24 cellular contexts compared by ENCODE assay signal in the genomic region with DNA sequence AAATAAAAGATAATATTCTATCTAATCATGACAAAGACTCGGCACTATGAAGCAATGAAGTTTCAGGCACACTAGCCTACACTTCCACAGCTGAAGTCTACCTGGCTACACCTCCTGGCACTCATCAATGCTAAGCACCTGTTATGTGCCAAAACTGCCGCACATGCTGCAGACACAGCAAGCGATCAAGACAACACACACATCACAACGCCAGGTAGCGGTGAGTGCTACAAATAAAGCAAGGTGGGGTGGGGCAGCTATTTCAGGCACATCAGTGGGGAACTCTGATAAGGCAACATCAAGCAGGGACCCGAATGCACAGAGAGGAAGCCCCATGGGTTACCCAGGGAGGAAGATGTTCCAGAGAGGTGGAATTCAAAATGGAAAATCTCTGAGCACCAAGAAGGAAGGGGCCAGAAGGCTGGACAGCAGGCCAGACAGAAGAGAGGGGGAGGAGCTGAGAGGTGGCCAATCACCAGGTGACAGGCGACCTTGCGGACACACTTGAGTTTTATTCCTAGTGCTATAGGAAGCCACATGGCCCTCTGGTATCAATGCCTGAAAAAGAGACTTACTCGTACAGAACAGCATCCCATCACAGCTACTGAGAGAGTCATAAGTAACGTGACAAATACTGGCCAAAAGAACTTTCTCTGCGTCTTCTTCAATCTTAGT. TPM values are rescaled to one million over a fixed set of nuclear protein-coding genes. Genes with fewer than 3 reads are reported as not detected.
DNase-seq lines count a peak whose midpoint lies in the region; ATAC-seq, FAIRE-seq and TF ChIP-seq lines count a peak whose summit lies in the region.
"Had no signal": no experiment of that assay in that cellular context is flagged by ENCODE, and none has a peak within 500 bp of the region (broad histone marks: within the 10 kb centered on the region; RNA-seq: fewer than 3 reads in every experiment).

No MANE protein-coding gene starts in this region.

- H2AFZ ChIP-seq in DND-41 (ENCODE audit: low read depth, low read length) (no peak overlapping the region), MM.1S (ENCODE audit: low read length) (no peak overlapping the region)

- H3K79me2 ChIP-seq in DND-41 (ENCODE audit: insufficient read depth, low read length): peaks cover 100% of the 10 kb centered on the region
- peaks cover 100% of the 10 kb centered on the region for H3K79me2 ChIP-seq in MM.1S (ENCODE audit: low read length)

- FAIRE-seq in pancreas (lab: Jason Lieb, UNC): no peak
- FAIRE-seq: endothelial cell of umbilical vein, islet of Langerhans had no signal

- H3K4me3 ChIP-seq in DND-41 (ENCODE audit: low read depth in 1 of 2, low read length in 2 of 2): no peak overlapping the region
- H3K4me3 ChIP-seq in MM.1S (ENCODE audit: low read length): no peak overlapping the region
- H3K4me3 ChIP-seq in dorsolateral prefrontal cortex: peak overlapping the region in 11 of 59 donors; percentile 1 to 36 (median 11)
- H3K4me3 ChIP-seq in pancreas: no peak overlapping the region
- no peak overlapping the region for H3K4me3 ChIP-seq in ovary
- H3K4me3 ChIP-seq: MG63, prostate gland, smooth muscle cell had no signal

- no peak for DNase-seq in DND-41
- no peak for DNase-seq in MM.1S
- DNase-seq in dorsolateral prefrontal cortex: peak in 1 of 10 donors; percentile 53
- DNase-seq in pancreas: no peak
- DNase-seq in inferior parietal cortex (ENCODE audit: extremely low spot score): no peak
- DNase-seq in NCI-H345 treated with DMSO at 0.1 percent for 48 hours (lab: John Stamatoyannopoulos, UW; ENCODE audit: unreplicated experiment): no peak
- no peak for DNase-seq in ovary
- no peak for DNase-seq in RPMI8226
- DNase-seq: activated CD4-positive, alpha-beta T cell treated with anti-CD3 and anti-CD28 coated beads, Interleukin-2, amount 10 ng/mL, durations not matched to agents 7 days and 5 days; activated naive CD8-positive, alpha-beta T cell treated with anti-CD3 and anti-CD28 coated beads, Interleukin-2, amount 10 ng/mL, durations not matched to agents 7 days and 5 days; brain microvascular endothelial cell; hippocampal formation; MG63; NCI-H1436; NCI-H524 treated with DMSO at 0.1 percent for 48 hours; SHP77 treated with DMSO at 0.1 percent for 48 hours; stimulated activated CD4-positive, alpha-beta T cell treated with anti-CD3 and anti-CD28 coated beads, Interleukin-2, amount 100 ng/mL, for 48 hours; stimulated activated naive CD8-positive, alpha-beta T cell treated with anti-CD3 and anti-CD28 coated beads, Interleukin-15, amount 100 ng/mL, for 72 hours; T-cell had no signal

- H3K4me2 ChIP-seq in DND-41 (ENCODE audit: insufficient read depth, low read length) (peak overlapping the region; percentile 53; the same call in 1 of the 2 replicates), MM.1S (ENCODE audit: low read depth, low read length) (peak overlapping the region; percentile 23)
- H3K4me2 ChIP-seq: smooth muscle cell had no signal

- TF ChIP-seq EP300 in ovary (IDR thresholded peaks at IDR 0.05): no peak

- H3K9ac ChIP-seq in DND-41 (ENCODE audit: low read depth, low read length) (no peak overlapping the region), MM.1S (ENCODE audit: low read length) (no peak overlapping the region)

- TF ChIP-seq CTCF in DND-41 (IDR thresholded peaks at IDR 0.05; ENCODE audit: borderline replicate concordance, extremely low read depth, low read length, poor library complexity, severe bottlenecking) (no peak), MM.1S (IDR thresholded peaks at IDR 0.05; ENCODE audit: low read length) (no peak), dorsolateral prefrontal cortex (IDR thresholded peaks at IDR 0.05 in 54 of 56, conservative IDR thresholded peaks at IDR 0.05 in 2 of 56; ENCODE audit: low read depth in 1 of 56, partially characterized antibody in 56 of 56) (no peak), pancreas (IDR thresholded peaks at IDR 0.05) (no peak), ovary (IDR thresholded peaks at IDR 0.05) (no peak)

- H3K27ac ChIP-seq in DND-41 (ENCODE audit: low read length): peak overlapping the region; percentile 4
- no peak overlapping the region for H3K27ac ChIP-seq in MM.1S (ENCODE audit: low read length)
- peak overlapping the region in 45 of 59 donors; percentile 0 to 98 (median 58) for H3K27ac ChIP-seq in dorsolateral prefrontal cortex
- H3K27ac ChIP-seq in pancreas: peak overlapping the region in 1 of 4 donors; percentile 6
- H3K27ac ChIP-seq in ovary: no peak overlapping the region
- H3K27ac ChIP-seq: brain microvascular endothelial cell, prostate gland had no signal

- H3K4me1 ChIP-seq in DND-41 (ENCODE audit: insufficient read depth, low read length) (peaks cover 81% of the 10 kb centered on the region), MM.1S (ENCODE audit: low read length) (peaks cover 16% of the 10 kb centered on the region), pancreas (peaks cover 14 to 42% (median 40%) of the 10 kb centered on the region in 3 donors), ovary (ENCODE audit: insufficient read depth) (peaks cover 14% of the 10 kb centered on the region)

- H4K20me1 ChIP-seq in DND-41 (ENCODE audit: insufficient read depth, low read length): peaks cover 93% of the 10 kb centered on the region
- peaks cover 28% of the 10 kb centered on the region for H4K20me1 ChIP-seq in MM.1S (ENCODE audit: insufficient read depth, low read length)

- intact Hi-C loops in dorsolateral prefrontal cortex (cut with DNase I): no loop called here
- intact Hi-C loops in pancreas (cut with DNase I): no loop called here
- intact Hi-C loops in ovary (cut with DNase I): no loop called here

- WGBS in pancreas, 2 donors: 56% methylated on average over 11 of the region's 11 CpGs
- WGBS in ovary, 3 donors: 88 to 92% (median 91%) methylated on average over 11 of the region's 11 CpGs

- H3K27me3 ChIP-seq in DND-41 (ENCODE audit: insufficient read depth, low read length, poor library complexity) (no peaks in the 10 kb centered on the region), MM.1S (replicated peaks; ENCODE audit: insufficient read depth, low read length) (no peaks in the 10 kb centered on the region), dorsolateral prefrontal cortex (no peaks in the 10 kb centered on the region), pancreas (no peaks in the 10 kb centered on the region), ovary (no peaks in the 10 kb centered on the region)
- H3K27me3 ChIP-seq: brain microvascular endothelial cell, MG63 had no signal

- no peak for TF ChIP-seq POLR2A in ovary (IDR thresholded peaks at IDR 0.05)

- H3K9me2 ChIP-seq in MM.1S (replicated peaks; ENCODE audit: insufficient read depth, low read length): no peaks in the 10 kb centered on the region

- H3K36me3 ChIP-seq in DND-41 (ENCODE audit: insufficient read depth, low read length) (peaks cover 30% of the 10 kb centered on the region), MM.1S (replicated peaks; ENCODE audit: insufficient read depth, low read length) (no peaks in the 10 kb centered on the region), pancreas (no peaks in the 10 kb centered on the region), ovary (no peaks in the 10 kb centered on the region)
- H3K36me3 ChIP-seq: brain microvascular endothelial cell, prostate gland had no signal

- H3F3A ChIP-seq in MM.1S (ENCODE audit: insufficient read depth, low read length): no peaks in the 10 kb centered on the region

- no peaks in the 10 kb centered on the region for H3K9me3 ChIP-seq in DND-41 (ENCODE audit: insufficient read depth, low read length, severe bottlenecking)
- H3K9me3 ChIP-seq in MM.1S (replicated peaks; ENCODE audit: insufficient read depth, low read length): no peaks in the 10 kb centered on the region
- H3K9me3 ChIP-seq in pancreas: no peaks in the 10 kb centered on the region
- H3K9me3 ChIP-seq in ovary: no peaks in the 10 kb centered on the region
- H3K9me3 ChIP-seq: MG63, prostate gland had no signal

- ATAC-seq in DND-41 (ENCODE audit: insufficient read depth, low read depth) (no peak), pancreas (peak in 3 of 4 donors; percentile 10 to 39 (median 32))
- ATAC-seq: HCT116; stimulated activated naive CD8-positive, alpha-beta T cell treated with anti-CD3 and anti-CD28 coated beads, Interleukin-15, amount 100 ng/mL, for 72 hours; T-cell had no signal

RNA-seq across cellular contexts. Expression of a gene that starts 8.1 kb away (rescaled TPM):
- total RNA-seq in dorsolateral prefrontal cortex (1,000 to 10,000 TPM; 1,158 to 1,954 (median 1,559) TPM), pancreas (100 to 1,000 TPM; 301 to 781 (median 358) TPM), ovary (1,000 to 10,000 TPM in 4 of 7 donors, 100 to 1,000 TPM in 3; 632 to 1,246 (median 1,118) TPM)
- polyA plus RNA-seq in pancreas (100 to 1,000 TPM; 225 to 473 TPM), ovary (1,000 to 10,000 TPM in 1 of 2 donors, 100 to 1,000 TPM in 1; 916 to 3,407 TPM)

Comparison
In these comparisons a context has a peak if more than half of its experiments do, and no peak if none do; other contexts are left out.
1. H3K27ac ChIP-seq: peak in DND-41 (single experiment) and dorsolateral prefrontal cortex (45 of 59); none in MM.1S (single experiment) and ovary (0 of 2).